1 cellular context compared by ENCODE assay signal in genomic region chr7:101031082-101031481, GRCh38.
TF ChIP-seq lines count a peak whose summit lies in the region.

No MANE protein-coding gene starts in this region.

TF ChIP-seq in A549, 52 proteins besides CTCF, POLR2A, EP300 and RAD21 (continued from another document):
- TF ChIP-seq ELK1 (IDR thresholded peaks at IDR 0.05; ENCODE audit: low read depth, low read length) (no peak), ATOH8 (CRISPR knock-in tag; IDR thresholded peaks at IDR 0.05; ENCODE audit: low read depth) (no peak), RCOR1 (IDR thresholded peaks at IDR 0.05; ENCODE audit: low read depth, low read length) (no peak), CEBPB (IDR thresholded peaks at IDR 0.05) (no peak)
